1 cellular context compared by ENCODE assay signal in genomic region chr14:99549684-99550083, GRCh38.
A peak's percentile ranks its signal among the peaks of the same experiment; 100 is the strongest.
TF ChIP-seq lines count a peak whose summit lies in the region.

No MANE protein-coding gene starts in this region.

TF ChIP-seq in HepG2, 621 proteins besides CTCF, POLR2A, EP300 and RAD21 (continued from another document and continues in another):
- TF ChIP-seq NFAT5 (CRISPR knock-in tag; IDR thresholded peaks at IDR 0.05) = no peak
- no peak for TF ChIP-seq ARNTL (CRISPR knock-in tag; IDR thresholded peaks at IDR 0.05)
- TF ChIP-seq TRIM22 (IDR thresholded peaks at IDR 0.05) = no peak
- no peak for TF ChIP-seq NFYC (CRISPR knock-in tag; IDR thresholded peaks at IDR 0.05)
- no peak for TF ChIP-seq SP5 (CRISPR knock-in tag; IDR thresholded peaks at IDR 0.05; ENCODE audit: borderline replicate concordance, low read depth)
- no peak for TF ChIP-seq SETDB1 (CRISPR knock-in tag; IDR thresholded peaks at IDR 0.05; ENCODE audit: borderline replicate concordance)
- TF ChIP-seq YEATS2 (CRISPR knock-in tag; IDR thresholded peaks at IDR 0.05; ENCODE audit: borderline replicate concordance) = no peak
- TF ChIP-seq MBNL3 (CRISPR knock-in tag; conservative IDR thresholded peaks at IDR 0.05) = no peak
- TF ChIP-seq ZNF18 (CRISPR knock-in tag; IDR thresholded peaks at IDR 0.05; ENCODE audit: insufficient replicate concordance) = no peak
- TF ChIP-seq GPBP1L1 (CRISPR knock-in tag; IDR thresholded peaks at IDR 0.05) = no peak
- TF ChIP-seq PHF8 (CRISPR knock-in tag; IDR thresholded peaks at IDR 0.05) = no peak
- TF ChIP-seq ZNF577 (CRISPR knock-in tag; IDR thresholded peaks at IDR 0.05; ENCODE audit: borderline replicate concordance, low read depth) = no peak
- no peak for TF ChIP-seq NFKB2 (CRISPR knock-in tag; IDR thresholded peaks at IDR 0.05; ENCODE audit: borderline replicate concordance)
- no peak for TF ChIP-seq ZNF430 (CRISPR knock-in tag; IDR thresholded peaks at IDR 0.05)
- TF ChIP-seq SP4 (CRISPR knock-in tag; IDR thresholded peaks at IDR 0.05) = no peak
- TF ChIP-seq ADNP (CRISPR knock-in tag; IDR thresholded peaks at IDR 0.05) = no peak
- no peak for TF ChIP-seq TFE3 (CRISPR knock-in tag; IDR thresholded peaks at IDR 0.05)
- no peak for TF ChIP-seq NR2F1 (CRISPR knock-in tag; IDR thresholded peaks at IDR 0.05)
- no peak for TF ChIP-seq TSC22D2 (CRISPR knock-in tag; IDR thresholded peaks at IDR 0.05; ENCODE audit: borderline replicate concordance)
- TF ChIP-seq ZNF180 (CRISPR knock-in tag; IDR thresholded peaks at IDR 0.05; ENCODE audit: borderline replicate concordance, low read depth) = no peak
- TF ChIP-seq RERE (CRISPR knock-in tag; IDR thresholded peaks at IDR 0.05; ENCODE audit: low read depth) = no peak
- no peak for TF ChIP-seq HNRNPK (IDR thresholded peaks at IDR 0.05; ENCODE audit: low read depth, low read length, poor library complexity, severe bottlenecking)
- TF ChIP-seq ZNF761 (CRISPR knock-in tag; conservative IDR thresholded peaks at IDR 0.05) = 0 out of 2 replicates have a peak, but pooled peaks have one; percentile 26
- TF ChIP-seq SP2 (CRISPR knock-in tag; IDR thresholded peaks at IDR 0.05) = no peak
- no peak for TF ChIP-seq ZSCAN5A (CRISPR knock-in tag; IDR thresholded peaks at IDR 0.05; ENCODE audit: borderline replicate concordance)
- TF ChIP-seq ATM (IDR thresholded peaks at IDR 0.05; ENCODE audit: borderline replicate concordance) = no peak
- no peak for TF ChIP-seq MED13 (CRISPR knock-in tag; IDR thresholded peaks at IDR 0.05)
- TF ChIP-seq HNF4G (IDR thresholded peaks at IDR 0.05; ENCODE audit: borderline replicate concordance, low read depth, low read length) = 0 out of 2 replicates have a peak, but pooled peaks have one; percentile 9
- TF ChIP-seq HNF4G (CRISPR knock-in tag; IDR thresholded peaks at IDR 0.05; ENCODE audit: borderline replicate concordance, low read depth) = no peak
- TF ChIP-seq ZFP36 (IDR thresholded peaks at IDR 0.05; ENCODE audit: borderline replicate concordance, low read depth, low read length, partially characterized antibody) = peak; percentile 80
- no peak for TF ChIP-seq FOXC1 (CRISPR knock-in tag; IDR thresholded peaks at IDR 0.05; ENCODE audit: borderline replicate concordance)
- TF ChIP-seq ZNF782 (CRISPR knock-in tag; IDR thresholded peaks at IDR 0.05; ENCODE audit: borderline replicate concordance) = no peak
- TF ChIP-seq AGO2 (optimal IDR thresholded peaks at IDR 0.05; ENCODE audit: low read depth, low read length) = no peak
- TF ChIP-seq PPARG (CRISPR knock-in tag; conservative IDR thresholded peaks at IDR 0.05) = peak; percentile 85
- TF ChIP-seq FOXM1 (CRISPR knock-in tag; IDR thresholded peaks at IDR 0.05) = no peak
- TF ChIP-seq THAP9 (CRISPR knock-in tag; IDR thresholded peaks at IDR 0.05; ENCODE audit: borderline replicate concordance) = no peak
- TF ChIP-seq IKZF4 (CRISPR knock-in tag; IDR thresholded peaks at IDR 0.05; ENCODE audit: borderline replicate concordance, low read depth, not compliant biosample characterization) = no peak
- no peak for TF ChIP-seq ZFP62 (CRISPR knock-in tag; IDR thresholded peaks at IDR 0.05)
- no peak for TF ChIP-seq POLR2AphosphoS5 (IDR thresholded peaks at IDR 0.05; ENCODE audit: low read depth, low read length)
- TF ChIP-seq HOXA9 (CRISPR knock-in tag; IDR thresholded peaks at IDR 0.05; ENCODE audit: borderline replicate concordance) = no peak
- TF ChIP-seq MAF1 (CRISPR knock-in tag; IDR thresholded peaks at IDR 0.05; ENCODE audit: borderline replicate concordance) = no peak
- TF ChIP-seq PLRG1 (conservative IDR thresholded peaks at IDR 0.05) = no peak
- no peak for TF ChIP-seq EEA1 (CRISPR knock-in tag; IDR thresholded peaks at IDR 0.05; ENCODE audit: borderline replicate concordance)
